In genomic region chr18:57150828-57151227, GRCh38 we compare ENCODE assay signal across 14 cellular contexts. TPM values are rescaled to one million over a fixed set of nuclear protein-coding genes. Genes with fewer than 3 reads are reported as not detected.
DNase-seq lines count a peak whose midpoint lies in the region; ATAC-seq and TF ChIP-seq lines count a peak whose summit lies in the region.
"Had no signal": no experiment of that assay in that cellular context is flagged by ENCODE, and none has a peak within 500 bp of the region (broad histone marks: within the 10 kb centered on the region; RNA-seq: fewer than 3 reads in every experiment).

No MANE protein-coding gene starts in this region.

- peaks cover 8% of the 10 kb centered on the region for H3K27me3 Mint-ChIP-seq in GM23338 (ENCODE audit: insufficient read depth, low read depth, poor library complexity)
- H3K27me3 Mint-ChIP-seq in WTC11 (ENCODE audit: low read depth), result peaks cover 3% of the 10 kb centered on the region

- H3K4me1 ChIP-seq in GM23338 (ENCODE audit: insufficient read depth) (peaks cover 24% of the 10 kb centered on the region), mucosa of descending colon (ENCODE audit: low read depth) (no peaks in the 10 kb centered on the region)

- no peaks in the 10 kb centered on the region for H3K9me3 ChIP-seq in mucosa of descending colon

- H3K4me3 ChIP-seq in GM23338 (no peak overlapping the region), mucosa of descending colon (no peak overlapping the region)

- H4K20me1 ChIP-seq in GM23338 (replicated peaks; ENCODE audit: insufficient read depth), result no peaks in the 10 kb centered on the region

- H3K27ac Mint-ChIP-seq in GM23338 (no peak overlapping the region; the same call in 1 of the 2 replicates), WTC11 (no peak overlapping the region)
- H3K27ac Mint-ChIP-seq: activated naive CD8-positive, alpha-beta T cell had no signal

- H3F3A ChIP-seq in GM23338 (replicated peaks; ENCODE audit: low read depth), result no peaks in the 10 kb centered on the region

- intact Hi-C loops in mucosa of descending colon (cut with DNase I, micrococcal nuclease), result no loop called here

- H3K36me3 ChIP-seq in GM23338 (ENCODE audit: insufficient read depth), result no peaks in the 10 kb centered on the region
- no peaks in the 10 kb centered on the region for H3K36me3 ChIP-seq in mucosa of descending colon (ENCODE audit: low read depth)

- H3K79me2 ChIP-seq in GM23338 (replicated peaks; ENCODE audit: insufficient read depth), result no peaks in the 10 kb centered on the region

- peak overlapping the region; percentile 83 for H2AFZ ChIP-seq in GM23338

- H3K9me3 Mint-ChIP-seq in GM23338 (no peaks in the 10 kb centered on the region; the same call in 2 of the 3 replicates), WTC11 (peaks cover 11% of the 10 kb centered on the region)
- H3K9me3 Mint-ChIP-seq: CD8-positive, alpha-beta memory T cell had no signal

- no peak overlapping the region for H3K27ac ChIP-seq in GM23338 (ENCODE audit: low read depth)

- H3K9me2 ChIP-seq in GM23338 (ENCODE audit: insufficient read depth), result peaks cover 19% of the 10 kb centered on the region

- H3K36me3 Mint-ChIP-seq in GM23338 (ENCODE audit: low read depth) (no peaks in the 10 kb centered on the region), WTC11 (no peaks in the 10 kb centered on the region)
- H3K36me3 Mint-ChIP-seq: activated naive CD8-positive, alpha-beta T cell had no signal

- POLR2A ChIA-PET in WTC11 (lab: Charles Lee), result interaction anchor here (0.6 kb wide), 1 partner anchor 285 kb away, joined by 4 read pairs; the partner anchor contains the start of gene ONECUT2

- ATAC-seq in GM23338 (peak; percentile 90), WTC11 (peak; percentile 92), mucosa of descending colon (peak; percentile 25), esophagus mucosa (no peak)
- ATAC-seq: left cardiac atrium had no signal

- no peak for TF ChIP-seq CTCF in GM23338 (conservative IDR thresholded peaks at IDR 0.05; ENCODE audit: low read depth in 2 of 2)
- no peak for TF ChIP-seq CTCF in WTC11 (IDR thresholded peaks at IDR 0.05)
- no peak for TF ChIP-seq CTCF in mucosa of descending colon (IDR thresholded peaks at IDR 0.05)

- H3K4me1 Mint-ChIP-seq in GM23338, result peaks cover 23% of the 10 kb centered on the region
- peaks cover 40% of the 10 kb centered on the region for H3K4me1 Mint-ChIP-seq in WTC11

- H3K4me3 Mint-ChIP-seq in GM23338 (0 out of 3 replicates have a peak overlapping the region, but pooled peaks have one; percentile 3), WTC11 (0 out of 2 replicates have a peak overlapping the region, but pooled peaks have one; percentile 4)
- H3K4me3 Mint-ChIP-seq: activated naive CD8-positive, alpha-beta T cell; CD8-positive, alpha-beta memory T cell had no signal

- CTCF ChIA-PET in WTC11 (lab: Charles Lee), result interaction anchor here (0.8 kb wide), 1 partner anchor 23 kb away, joined by 3 read pairs; no protein-coding TSS in a partner anchor

- no peaks in the 10 kb centered on the region for H3K27me3 ChIP-seq in GM23338 (ENCODE audit: insufficient read depth)

- H3K4me2 ChIP-seq in GM23338, result 0 out of 2 replicates have a peak overlapping the region, but pooled peaks have one; percentile 28

- peak; percentile 61 for DNase-seq in GM23338 (ENCODE audit: low spot score)
- peak; percentile 58 for DNase-seq in NCI-H2107 treated with DMSO at 0.1 percent for 48 hours (lab: John Stamatoyannopoulos, UW; ENCODE audit: unreplicated experiment)
- DNase-seq in WTC11 (ENCODE audit: low spot score), result peak; percentile 57
- no peak for DNase-seq in mucosa of descending colon
- DNase-seq in activated CD8-positive, alpha-beta memory T cell treated with anti-CD3 and anti-CD28 coated beads, Interleukin-2, amount 50 U/mL, for 48 hours, result no peak
- DNase-seq in NCI-H1048 (lab: John Stamatoyannopoulos, UW), result no peak
- DNase-seq: CD8-positive, alpha-beta memory T cell; GOT3; IMR-90; left cardiac atrium; stimulated activated CD4-positive, alpha-beta T cell treated with anti-CD3 and anti-CD28 coated beads, Interleukin-4, amount 100 ng/mL, for 24 hours had no signal

TF ChIP-seq in GM23338, 12 proteins besides CTCF, POLR2A, EP300 and RAD21:
- TF ChIP-seq, protein P1, sequence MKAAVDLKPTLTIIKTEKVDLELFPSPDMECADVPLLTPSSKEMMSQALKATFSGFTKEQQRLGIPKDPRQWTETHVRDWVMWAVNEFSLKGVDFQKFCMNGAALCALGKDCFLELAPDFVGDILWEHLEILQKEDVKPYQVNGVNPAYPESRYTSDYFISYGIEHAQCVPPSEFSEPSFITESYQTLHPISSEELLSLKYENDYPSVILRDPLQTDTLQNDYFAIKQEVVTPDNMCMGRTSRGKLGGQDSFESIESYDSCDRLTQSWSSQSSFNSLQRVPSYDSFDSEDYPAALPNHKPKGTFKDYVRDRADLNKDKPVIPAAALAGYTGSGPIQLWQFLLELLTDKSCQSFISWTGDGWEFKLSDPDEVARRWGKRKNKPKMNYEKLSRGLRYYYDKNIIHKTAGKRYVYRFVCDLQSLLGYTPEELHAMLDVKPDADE (IDR thresholded peaks at IDR 0.05), result no peak
- no peak for TF ChIP-seq NANOG (IDR thresholded peaks at IDR 0.05; ENCODE audit: borderline replicate concordance)
- TF ChIP-seq CREB1 (CRISPR knock-in tag; IDR thresholded peaks at IDR 0.05; ENCODE audit: low read depth), result no peak
TF ChIP-seq in GM23338: peak in this region for 0.

TF ChIP-seq in WTC11, 78 proteins besides CTCF, POLR2A, EP300 and RAD21:
- TF ChIP-seq MAX (CRISPR knock-in tag; IDR thresholded peaks at IDR 0.05) (peak; percentile 63; the same call in 1 of the 2 replicates), TEAD4 (CRISPR knock-in tag; IDR thresholded peaks at IDR 0.05) (no peak)

RNA-seq across cellular contexts. Expression of gene BOD1L2, which starts 3.9 kb away (rescaled TPM):
- total RNA-seq in GM23338 (2014; rRNA removed; shearing (Covaris generic)), result not detected in 2 replicates
- polyA plus RNA-seq in GM23338 (2016; fragmentation: Nextera tagmentation; extraction: Ambion mirVana), result 0.11 TPM in 1 of 2 replicates, not detected in the other
- total RNA-seq in WTC11 (2021), result not detected in 3 replicates
- total RNA-seq in mucosa of descending colon, result not detected
- not detected for total RNA-seq in esophagus mucosa
- total RNA-seq: CD8-positive, alpha-beta memory T cell; IMR-90; left cardiac atrium; omental fat pad had no signal
- polyA plus RNA-seq: CD8-positive, alpha-beta memory T cell; IMR-90 had no signal

Comparison
In these comparisons a context has a peak if more than half of its experiments do, and no peak if none do; other contexts are left out.
1. DNase-seq: peak in GM23338 (single experiment), NCI-H2107 treated with DMSO at 0.1 percent for 48 hours (single experiment) and WTC11 (single experiment); none in mucosa of descending colon (0 of 3), activated CD8-positive, alpha-beta memory T cell treated with anti-CD3 and anti-CD28 coated beads, Interleukin-2, amount 50 U/mL, for 48 hours (single experiment) and NCI-H1048 (single experiment).